ENCODE assay signal across 25 cellular contexts in genomic region chr10:3481496-3481895, GRCh38.
DNase-seq lines count a peak whose midpoint lies in the region; ATAC-seq, FAIRE-seq and TF ChIP-seq lines count a peak whose summit lies in the region.
"Had no signal": no experiment of that assay in that cellular context is flagged by ENCODE, and none has a peak within 500 bp of the region (broad histone marks: within the 10 kb centered on the region; RNA-seq: fewer than 3 reads in every experiment).

No MANE protein-coding gene starts in this region.

- no peaks in the 10 kb centered on the region for H3K9me3 Mint-ChIP-seq in Calu3 (ENCODE audit: low read depth, unreplicated experiment)
- H3K9me3 Mint-ChIP-seq: activated CD4-positive, alpha-beta T cell treated with anti-CD3 and anti-CD28 coated beads, Interleukin-2, amount 10 ng/mL, durations not matched to agents 24 days and 14 days; activated naive CD8-positive, alpha-beta T cell treated with anti-CD3 and anti-CD28 coated beads for 36 hours; CD4-positive, alpha-beta memory T cell; naive B cell had no signal

- H3K4me3 ChIP-seq in PC-9 (no peak overlapping the region), skin epidermis (no peak overlapping the region)
- H3K4me3 ChIP-seq: A549, cardiac muscle cell, colonic mucosa had no signal

- peaks cover 54% of the 10 kb centered on the region for H3K4me1 Mint-ChIP-seq in Calu3 (ENCODE audit: low read depth, unreplicated experiment)

- CTCF ChIA-PET in Calu3 (lab: Charles Lee), result no interaction called here
- CTCF ChIA-PET in PC-9 (lab: Charles Lee), result no interaction called here

- H3K4me3 Mint-ChIP-seq in Calu3 (ENCODE audit: low read depth, unreplicated experiment), result no peak overlapping the region
- H3K4me3 Mint-ChIP-seq: activated CD4-positive, alpha-beta T cell treated with anti-CD3 and anti-CD28 coated beads, Interleukin-2, amount 10 ng/mL, durations not matched to agents 24 days and 14 days; activated naive CD8-positive, alpha-beta T cell treated with anti-CD3 and anti-CD28 coated beads for 36 hours; CD4-positive, alpha-beta memory T cell had no signal

- in situ Hi-C loops in ACHN (cut with HindIII; ENCODE audit: low pct_ligation_motif_present, low pct_unique_long_range_greater_than_20kb, low sequenced_read_pairs), result no loop called here

- H3K27me3 Mint-ChIP-seq in Calu3 (ENCODE audit: unreplicated experiment), result no peaks in the 10 kb centered on the region
- H3K27me3 Mint-ChIP-seq: naive B cell had no signal

- peak overlapping the region; percentile 95 for H3K27ac Mint-ChIP-seq in Calu3 (ENCODE audit: unreplicated experiment)
- H3K27ac Mint-ChIP-seq: activated CD4-positive, alpha-beta T cell treated with anti-CD3 and anti-CD28 coated beads, Interleukin-2, amount 10 ng/mL, durations not matched to agents 24 days and 14 days; activated naive CD8-positive, alpha-beta T cell treated with anti-CD3 and anti-CD28 coated beads for 36 hours; CD4-positive, alpha-beta memory T cell had no signal

- H3K79me2 ChIP-seq in PC-9 (ENCODE audit: low read depth), result no peaks in the 10 kb centered on the region

- H3F3A ChIP-seq in PC-9 (ENCODE audit: insufficient read depth, low read depth), result peaks cover 30% of the 10 kb centered on the region

- H2AFZ ChIP-seq in PC-9, result no peak overlapping the region

- peaks cover 15% of the 10 kb centered on the region for H3K36me3 Mint-ChIP-seq in Calu3 (ENCODE audit: insufficient read depth, unreplicated experiment)
- H3K36me3 Mint-ChIP-seq: activated naive CD8-positive, alpha-beta T cell treated with anti-CD3 and anti-CD28 coated beads for 36 hours; CD4-positive, alpha-beta memory T cell had no signal

- peaks cover 44% of the 10 kb centered on the region for H3K4me1 ChIP-seq in PC-9 (replicated peaks; ENCODE audit: insufficient read depth)
- peaks cover 19% of the 10 kb centered on the region for H3K4me1 ChIP-seq in foreskin keratinocyte
- H3K4me1 ChIP-seq: colonic mucosa had no signal

- H3K4me2 ChIP-seq in PC-9, result peak overlapping the region; percentile 68

- no peaks in the 10 kb centered on the region for H3K9me3 ChIP-seq in PC-9 (ENCODE audit: insufficient read depth, low read depth)
- H3K9me3 ChIP-seq: A549, colonic mucosa had no signal

- no peaks in the 10 kb centered on the region for H3K36me3 ChIP-seq in PC-9 (ENCODE audit: low read depth)
- H3K36me3 ChIP-seq: cardiac muscle cell, colonic mucosa, WERI-Rb-1 had no signal

- H3K9me2 ChIP-seq in PC-9 (ENCODE audit: insufficient read depth), result no peaks in the 10 kb centered on the region

- DNase-seq in Calu3, result no peak
- no peak for DNase-seq in PC-9
- DNase-seq in foreskin keratinocyte, result no peak
- DNase-seq in ACHN, result no peak
- DNase-seq in amniotic stem cell (lab: John Stamatoyannopoulos, UW), result no peak
- DNase-seq in frontal cortex (ENCODE audit: low spot score in 2 of 2), result no peak
- DNase-seq: activated CD4-positive, alpha-beta T cell treated with anti-CD3 and anti-CD28 coated beads, Interleukin-2, amount 10 ng/mL, durations not matched to agents 24 days and 14 days; activated naive CD8-positive, alpha-beta T cell treated with anti-CD3 and anti-CD28 coated beads for 36 hours; AML-193; CD4-positive, alpha-beta memory T cell; colonic mucosa; DMS 273 treated with DMSO at 0.1 percent for 48 hours; effector CD8-positive, alpha-beta T cell; midbrain; naive B cell; NCI-H1417 treated with DMSO at 0.1 percent for 48 hours; NCI-H2081 treated with DMSO at 0.1 percent for 48 hours; SIG-M5; stimulated activated CD4-positive, alpha-beta T cell treated with anti-CD3 and anti-CD28 coated beads, Interleukin-4, amount 100 ng/mL, for 4 hours; T-helper 9 cell; WERI-Rb-1 had no signal

- H3K27ac ChIP-seq in PC-9, result peak overlapping the region; percentile 60
- peak overlapping the region; percentile 69 for H3K27ac ChIP-seq in foreskin keratinocyte
- peak overlapping the region in 14 of 21 experiments; percentile 41 to 79 (median 64) for H3K27ac ChIP-seq in skin epidermis
- H3K27ac ChIP-seq: cardiac muscle cell, WERI-Rb-1 had no signal

- intact Hi-C loops in Calu3 (cut with micrococcal nuclease; ENCODE audit: unreplicated experiment), result no loop called here
- intact Hi-C loops in PC-9 (cut with micrococcal nuclease; ENCODE audit: unreplicated experiment), result no loop called here

- POLR2A ChIA-PET in PC-9 (lab: Charles Lee; ENCODE audit: unreplicated experiment), result no interaction called here

- BruUV-seq in Calu3 (replicated peaks; lab: Mats Ljungman, UMichigan), result no TSS peak
- BruUV-seq in PC-9 (replicated peaks; lab: Mats Ljungman, UMichigan), result no TSS peak

- H4K20me1 ChIP-seq in PC-9 (ENCODE audit: insufficient read depth), result no peaks in the 10 kb centered on the region

- no peak for FAIRE-seq in frontal cortex (lab: Jason Lieb, UNC)
- FAIRE-seq: A549 had no signal

- H3K27me3 ChIP-seq in PC-9 (ENCODE audit: insufficient read depth, low read depth), result no peaks in the 10 kb centered on the region
- H3K27me3 ChIP-seq in foreskin keratinocyte, result no peaks in the 10 kb centered on the region
- H3K27me3 ChIP-seq: cardiac muscle cell, colonic mucosa had no signal

- TF ChIP-seq CTCF in Calu3 (IDR thresholded peaks at IDR 0.05; ENCODE audit: unreplicated experiment) (no peak), PC-9 (conservative IDR thresholded peaks at IDR 0.05) (no peak), foreskin keratinocyte (conservative IDR thresholded peaks at IDR 0.05) (no peak)

- no peak for ATAC-seq in foreskin keratinocyte
- ATAC-seq in HG02763 (IDR thresholded peaks at IDR 0.05; ENCODE audit: unreplicated experiment), result no peak
